ENCODE assay signal across 9 cellular contexts in the genomic region with DNA sequence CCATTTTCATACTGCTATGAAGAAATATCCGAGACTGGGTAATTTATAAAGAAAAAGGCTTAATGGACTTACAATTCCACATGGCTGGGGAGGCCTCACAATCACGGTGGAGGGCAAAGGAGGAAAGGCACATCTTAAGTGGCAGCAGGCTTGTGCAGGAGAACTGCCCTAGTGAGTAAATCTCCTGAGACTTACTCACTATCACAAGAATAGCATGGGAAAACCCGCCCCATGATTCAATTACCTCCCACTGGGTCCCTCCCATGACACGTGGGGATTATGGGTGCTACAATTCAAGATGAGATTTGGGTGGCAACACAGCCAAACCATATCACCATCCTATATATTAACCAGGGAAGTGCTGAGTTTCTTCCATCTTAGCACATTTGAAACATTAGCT. TPM values are rescaled to one million over a fixed set of nuclear protein-coding genes. Genes with fewer than 3 reads are reported as not detected.
DNase-seq lines count a peak whose midpoint lies in the region; ATAC-seq and TF ChIP-seq lines count a peak whose summit lies in the region.
"Not testable (repeated sequence)": the region's sequence is repeated elsewhere in the genome, so short reads cannot be mapped to it uniquely, and the experiment has no call there.
"Had no signal": no experiment of that assay in that cellular context is flagged by ENCODE, and none has a peak within 500 bp of the region (broad histone marks: within the 10 kb centered on the region; RNA-seq: fewer than 3 reads in every experiment).

No MANE protein-coding gene starts in this region.

- H3K79me2 ChIP-seq in mammary epithelial cell (ENCODE audit: insufficient read depth, low read length): not testable (repeated sequence)

- H3K4me3 ChIP-seq in MG63; mammary epithelial cell (replicated peaks in 1 of 3; ENCODE audit: insufficient read depth in 1 of 3, low read depth in 2 of 3, low read length in 3 of 3); gastrocnemius medialis: not testable (repeated sequence)

- not testable (repeated sequence) for H3K27me3 ChIP-seq in MG63; mammary epithelial cell (ENCODE audit: insufficient read depth, low read length); foreskin keratinocyte; gastrocnemius medialis

- ATAC-seq in foreskin keratinocyte (peak; percentile 81), gastrocnemius medialis (peak; percentile 33 to 55)

- peak; percentile 9 for DNase-seq in CD1c-positive myeloid dendritic cell (ENCODE audit: extremely low spot score)
- DNase-seq in MG63: peak; percentile 25
- DNase-seq in activated CD4-positive, alpha-beta T cell treated with anti-CD3 and anti-CD28 coated beads, Interleukin-2, amount 50 U/mL, for 48 hours: peak; percentile 21 to 34
- DNase-seq in activated naive CD4-positive, alpha-beta T cell treated with Interleukin-2 at 50 U/mL for 16 hours: peak; percentile 24
- peak; percentile 21 for DNase-seq in mammary epithelial cell
- not testable (repeated sequence) for DNase-seq in foreskin keratinocyte, gastrocnemius medialis

- not testable (repeated sequence) for H3K4me1 ChIP-seq in mammary epithelial cell (ENCODE audit: insufficient read depth, low read length); foreskin keratinocyte; gastrocnemius medialis

- not testable (repeated sequence) for H3K27ac ChIP-seq in mammary epithelial cell (ENCODE audit: insufficient read depth, low read depth, low read length); foreskin keratinocyte
- H3K27ac ChIP-seq in gastrocnemius medialis: peak overlapping the region in 1 of 4 donors; percentile 0

- peaks cover 74% of the 10 kb centered on the region for H3K36me3 Mint-ChIP-seq in stimulated activated naive CD8-positive, alpha-beta T cell treated with anti-CD3 and anti-CD28 coated beads, Interleukin-15, Interleukin-2, amounts not matched to agents 100 ng/mL and 50 ng/mL, for 24 hours (ENCODE audit: low read depth)

- not testable (repeated sequence) for H3K9me3 ChIP-seq in MG63; mammary epithelial cell (replicated peaks; ENCODE audit: insufficient read depth, low read length); gastrocnemius medialis

- H3K27ac Mint-ChIP-seq in stimulated activated naive CD8-positive, alpha-beta T cell treated with anti-CD3 and anti-CD28 coated beads, Interleukin-15, Interleukin-2, amounts not matched to agents 100 ng/mL and 50 ng/mL, for 24 hours: peak overlapping the region; percentile 37

- CTCF ChIA-PET in mammary epithelial cell (lab: Charles Lee; ENCODE audit: low non-redundant PET): not testable (repeated sequence)

- dilution Hi-C loops in mammary epithelial cell (cut with HindIII; ENCODE audit: low sequenced_read_pairs): not testable (repeated sequence)

- TF ChIP-seq CTCF in mammary epithelial cell (conservative IDR thresholded peaks at IDR 0.05 in 1 of 2, IDR thresholded peaks at IDR 0.05 in 1 of 2; ENCODE audit: extremely low read depth in 1 of 2, insufficient read depth in 1 of 2, low read depth in 1 of 2, low read length in 2 of 2); foreskin keratinocyte (conservative IDR thresholded peaks at IDR 0.05); gastrocnemius medialis (IDR thresholded peaks at IDR 0.05 in 4 of 5, conservative IDR thresholded peaks at IDR 0.05 in 1 of 5): not testable (repeated sequence)

- H3K36me3 ChIP-seq in MG63 (peaks cover 28% of the 10 kb centered on the region), mammary epithelial cell (ENCODE audit: insufficient read depth, low read length) (peaks cover 18% of the 10 kb centered on the region)
- H3K36me3 ChIP-seq in gastrocnemius medialis: not testable (repeated sequence)

- intact Hi-C loops in mammary epithelial cell (cut with micrococcal nuclease); gastrocnemius medialis (cut with DNase I; ENCODE audit: low total_unique reads): not testable (repeated sequence)

- BruUV-seq in mammary epithelial cell (replicated peaks; lab: Mats Ljungman, UMichigan): not testable (repeated sequence)

- H2AFZ ChIP-seq in mammary epithelial cell (ENCODE audit: low read depth, low read length): not testable (repeated sequence)

- not testable (repeated sequence) for H4K20me1 ChIP-seq in mammary epithelial cell (ENCODE audit: insufficient read depth, low read length)

- H3K27me3 Mint-ChIP-seq in stimulated activated naive CD8-positive, alpha-beta T cell treated with anti-CD3 and anti-CD28 coated beads, Interleukin-15, Interleukin-2, amounts not matched to agents 100 ng/mL and 50 ng/mL, for 24 hours: not testable (repeated sequence)

- not testable (repeated sequence) for H3K4me3 Mint-ChIP-seq in stimulated activated naive CD8-positive, alpha-beta T cell treated with anti-CD3 and anti-CD28 coated beads, Interleukin-15, Interleukin-2, amounts not matched to agents 100 ng/mL and 50 ng/mL, for 24 hours

- not testable (repeated sequence) for H3K9me3 Mint-ChIP-seq in stimulated activated naive CD8-positive, alpha-beta T cell treated with anti-CD3 and anti-CD28 coated beads, Interleukin-15, Interleukin-2, amounts not matched to agents 100 ng/mL and 50 ng/mL, for 24 hours

- TF ChIP-seq POLR2A in gastrocnemius medialis (IDR thresholded peaks at IDR 0.05): not testable (repeated sequence)

- in situ Hi-C loops in mammary epithelial cell (cut with MboI; ENCODE audit: low sequenced_read_pairs in 2 of 2); gastrocnemius medialis (cut with MboI; ENCODE audit: low sequenced_read_pairs in 4 of 4): not testable (repeated sequence)

- peaks cover 10% of the 10 kb centered on the region for H3K4me1 Mint-ChIP-seq in stimulated activated naive CD8-positive, alpha-beta T cell treated with anti-CD3 and anti-CD28 coated beads, Interleukin-15, Interleukin-2, amounts not matched to agents 100 ng/mL and 50 ng/mL, for 24 hours (ENCODE audit: low read depth)

- not testable (repeated sequence) for H3K4me2 ChIP-seq in mammary epithelial cell (ENCODE audit: insufficient read depth, low read depth, low read length)

- not testable (repeated sequence) for H3K9ac ChIP-seq in mammary epithelial cell (ENCODE audit: insufficient read depth, low read length)

- 88% methylated on average over 4 of the region's 4 CpGs for WGBS in mammary epithelial cell (ENCODE audit: low coverage, missing lambda C conversion rate)

RNA-seq across cellular contexts. Expression of gene LRRC58, which starts 25.4 kb away (rescaled TPM):
- total RNA-seq in MG63 (2014; rRNA removed; shearing (Covaris generic); ENCODE audit: low replicate concordance): 23.2 and 37.0 TPM in 2 replicates
- total RNA-seq in mammary epithelial cell: 10 to 100 TPM; 21.3 to 28.2 TPM
- polyA plus RNA-seq in mammary epithelial cell: 12.9 TPM
- polyA minus RNA-seq in mammary epithelial cell: 20.2 TPM
- 22.2 and 25.3 TPM in 2 replicates for total RNA-seq in foreskin keratinocyte
- polyA plus RNA-seq in foreskin keratinocyte: 3.8 and 5.4 TPM in 2 replicates
- total RNA-seq in gastrocnemius medialis: 10 to 100 TPM in 3 of 4 donors, 1 to 10 TPM in 1; 8.4 to 15.2 (median 13.6) TPM

RNA-seq across cellular contexts. Expression of gene GPR156, which starts 38.7 kb away (rescaled TPM):
- 0.91 and 1.1 TPM in 2 replicates for total RNA-seq in MG63 (2014; rRNA removed; shearing (Covaris generic); ENCODE audit: low replicate concordance)
- total RNA-seq in mammary epithelial cell (1 to 10 TPM in 1 of 2 donors, under 1 TPM in 1; 0.56 to 1.2 TPM), foreskin keratinocyte (0.35 and 0.54 TPM in 2 replicates), gastrocnemius medialis (under 1 TPM in 1 of 4 donors, not detected in 3; 0.18 TPM)
- polyA plus RNA-seq in mammary epithelial cell (0.27 TPM), foreskin keratinocyte (0.10 and 0.14 TPM in 2 replicates)
- not detected for polyA minus RNA-seq in mammary epithelial cell
- polyA plus RNA-seq: CD4-positive, CD25-positive, alpha-beta regulatory T cell had no signal
